In the genomic region with DNA sequence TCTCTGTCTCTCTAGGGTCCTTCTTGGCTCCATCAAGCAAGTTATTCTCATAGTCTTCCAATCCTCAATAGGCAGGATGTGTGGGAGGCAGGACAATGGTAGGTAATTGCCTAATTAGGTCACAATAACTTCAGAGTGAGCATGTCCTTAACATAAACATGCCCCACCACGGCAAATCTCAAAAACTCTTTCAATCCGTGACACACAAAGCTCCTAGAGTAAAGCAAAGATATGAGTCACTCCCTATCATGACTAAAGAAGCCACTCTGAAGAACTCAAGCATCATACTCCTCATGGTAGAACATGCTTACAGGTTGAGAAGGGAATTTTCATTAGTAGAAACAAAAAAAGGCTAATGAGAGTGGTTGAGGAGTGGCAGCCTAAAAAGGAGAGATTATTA, we compare ENCODE assay signal across 14 cellular contexts. TPM values are rescaled to one million over a fixed set of nuclear protein-coding genes. Genes with fewer than 3 reads are reported as not detected.
A peak's percentile ranks its signal among the peaks of the same experiment; 100 is the strongest.
DNase-seq lines count a peak whose midpoint lies in the region; ATAC-seq, FAIRE-seq and TF ChIP-seq lines count a peak whose summit lies in the region.
"Had no signal": no experiment of that assay in that cellular context is flagged by ENCODE, and none has a peak within 500 bp of the region (broad histone marks: within the 10 kb centered on the region; RNA-seq: fewer than 3 reads in every experiment).

No MANE protein-coding gene starts in this region.

- H3K9ac ChIP-seq in kidney (ENCODE audit: low read length in 2 of 2): no peak overlapping the region

- H3K4me3 ChIP-seq in gastrocnemius medialis (no peak overlapping the region), kidney (ENCODE audit: low read length in 2 of 2) (peak overlapping the region in 1 of 2 donors; percentile 75)
- H3K4me3 ChIP-seq: ascending aorta had no signal

- H3K9me3 Mint-ChIP-seq in HFFc6: no peaks in the 10 kb centered on the region

- TF ChIP-seq CTCF in HFFc6 (IDR thresholded peaks at IDR 0.05): no peak
- no peak for TF ChIP-seq CTCF in foreskin keratinocyte (conservative IDR thresholded peaks at IDR 0.05)
- TF ChIP-seq CTCF in gastrocnemius medialis (IDR thresholded peaks at IDR 0.05 in 4 of 5, conservative IDR thresholded peaks at IDR 0.05 in 1 of 5): no peak
- TF ChIP-seq CTCF in kidney (IDR thresholded peaks at IDR 0.05; ENCODE audit: borderline replicate concordance, extremely low read depth, insufficient read depth): no peak

- H3K9me3 ChIP-seq in gastrocnemius medialis (no peaks in the 10 kb centered on the region), kidney (ENCODE audit: control insufficient read depth in 1 of 2, low read length in 2 of 2) (no peaks in the 10 kb centered on the region)
- H3K9me3 ChIP-seq: ascending aorta had no signal

- no peak for TF ChIP-seq POLR2A in gastrocnemius medialis (IDR thresholded peaks at IDR 0.05)

- no peaks in the 10 kb centered on the region for H3K36me3 Mint-ChIP-seq in HFFc6 (ENCODE audit: low read depth)
- H3K36me3 Mint-ChIP-seq: CD8-positive, alpha-beta T cell had no signal

- H3K27me3 ChIP-seq in foreskin keratinocyte (peaks cover 7% of the 10 kb centered on the region), gastrocnemius medialis (no peaks in the 10 kb centered on the region)
- H3K27me3 ChIP-seq: ascending aorta had no signal

- peaks cover 19% of the 10 kb centered on the region for H3K27me3 Mint-ChIP-seq in HFFc6 (ENCODE audit: insufficient read depth)

- H3K27ac ChIP-seq in foreskin keratinocyte: no peak overlapping the region
- H3K27ac ChIP-seq in gastrocnemius medialis: no peak overlapping the region
- H3K27ac ChIP-seq in kidney (ENCODE audit: low read depth in 2 of 2, low read length in 2 of 2): no peak overlapping the region
- H3K27ac ChIP-seq: ascending aorta had no signal

- intact Hi-C loops in gastrocnemius medialis (cut with DNase I; ENCODE audit: low total_unique reads) (no loop called here), kidney (cut with DNase I) (no loop called here)

- peaks cover 21% of the 10 kb centered on the region for H3K4me1 Mint-ChIP-seq in HFFc6 (ENCODE audit: low read depth)

- ATAC-seq in foreskin keratinocyte: peak; percentile 95
- no peak for ATAC-seq in GM18873 (IDR thresholded peaks at IDR 0.05; ENCODE audit: low FRiP score, unreplicated experiment)
- no peak for ATAC-seq in gastrocnemius medialis
- ATAC-seq: CD8-positive, alpha-beta T cell had no signal

- FAIRE-seq in RCC 7860 (lab: Jason Lieb, UNC): no peak
- no peak for FAIRE-seq in kidney (lab: Jason Lieb, UNC)

- no peak overlapping the region for H3K4me3 Mint-ChIP-seq in HFFc6
- H3K4me3 Mint-ChIP-seq: CD8-positive, alpha-beta T cell had no signal

- H3K27ac Mint-ChIP-seq in HFFc6: no peak overlapping the region
- H3K27ac Mint-ChIP-seq: CD8-positive, alpha-beta T cell had no signal

- H3K36me3 ChIP-seq in gastrocnemius medialis: no peaks in the 10 kb centered on the region
- H3K36me3 ChIP-seq in kidney (ENCODE audit: control insufficient read depth in 1 of 2, insufficient read depth in 2 of 2, low read length in 2 of 2): no peaks in the 10 kb centered on the region
- H3K36me3 ChIP-seq: ascending aorta had no signal

- in situ Hi-C loops in gastrocnemius medialis (cut with MboI; ENCODE audit: low sequenced_read_pairs in 4 of 4): loop anchor here in 1 of 4 donors (25.0 kb wide), 1 partner anchor 1211 kb away; no protein-coding TSS in a partner anchor

- DNase-seq in COLO829 (ENCODE audit: low spot score) (peak; percentile 12), HFFc6 (peak; percentile 52), RCC 7860 (ENCODE audit: low spot score) (peak; percentile 68), foreskin keratinocyte (peak; percentile 69 to 74), gastrocnemius medialis (no peak), kidney (no peak)
- no peak for DNase-seq in stimulated activated CD4-positive, alpha-beta T cell treated with anti-CD3 and anti-CD28 coated beads, Interleukin-12 subunit alpha, Interleukin-12 subunit beta, amount 100 ng/mL, for 4 hours
- DNase-seq: CD8-positive, alpha-beta T cell; NCI-H1436; T-helper 1 cell had no signal

- H3K4me1 ChIP-seq in foreskin keratinocyte (no peaks in the 10 kb centered on the region), gastrocnemius medialis (no peaks in the 10 kb centered on the region), kidney (ENCODE audit: control insufficient read depth in 1 of 2, insufficient read depth in 1 of 2, low read depth in 1 of 2, low read length in 2 of 2) (peaks cover 0 to 2% of the 10 kb centered on the region in 2 donors)
- H3K4me1 ChIP-seq: ascending aorta had no signal

RNA-seq across cellular contexts. Expression of gene HAO2, which starts 4.9 kb away (rescaled TPM):
- total RNA-seq in HFFc6 (2021; fragmentation: NEBNext Ultra II Directional; extraction: Animal tissue kit (Norgen Biotek cat#: 25700)): not detected
- not detected in 2 replicates for total RNA-seq in foreskin keratinocyte
- polyA plus RNA-seq in foreskin keratinocyte: not detected in 2 replicates
- total RNA-seq in gastrocnemius medialis: under 1 TPM in 1 of 4 donors, not detected in 3; 0.18 TPM
- total RNA-seq in kidney: 1.9 TPM
- 183 TPM for polyA plus RNA-seq in kidney (ENCODE audit: insufficient read depth, low read depth, low replicate concordance)
- total RNA-seq: activated CD8-positive, alpha-beta memory T cell treated with anti-CD3 and anti-CD28 coated beads for 36 hours; ascending aorta; CD8-positive, alpha-beta T cell had no signal

RNA-seq across cellular contexts. Expression of gene HSD3B2, which starts 41.5 kb away (rescaled TPM):
- total RNA-seq in HFFc6 (2021; fragmentation: NEBNext Ultra II Directional; extraction: Animal tissue kit (Norgen Biotek cat#: 25700)): not detected
- total RNA-seq in foreskin keratinocyte: not detected in 2 replicates
- polyA plus RNA-seq in foreskin keratinocyte: not detected in 2 replicates
- total RNA-seq in gastrocnemius medialis: under 1 TPM in 1 of 4 donors, not detected in 3; 0.66 TPM
- total RNA-seq in kidney: not detected
- 0.60 TPM for polyA plus RNA-seq in kidney (ENCODE audit: insufficient read depth, low read depth, low replicate concordance)
- total RNA-seq: activated CD8-positive, alpha-beta memory T cell treated with anti-CD3 and anti-CD28 coated beads for 36 hours; CD8-positive, alpha-beta T cell; urinary bladder had no signal
- polyA plus RNA-seq: urinary bladder had no signal

Comparison
In these comparisons a context has a peak if more than half of its experiments do, and no peak if none do; other contexts are left out.
1. DNase-seq: peak in COLO829 (single experiment), HFFc6 (single experiment), RCC 7860 (single experiment) and foreskin keratinocyte (2 of 2); none in stimulated activated CD4-positive, alpha-beta T cell treated with anti-CD3 and anti-CD28 coated beads, Interleukin-12 subunit alpha, Interleukin-12 subunit beta, amount 100 ng/mL, for 4 hours (single experiment), gastrocnemius medialis (0 of 2) and kidney (single experiment).